In the genomic region with DNA sequence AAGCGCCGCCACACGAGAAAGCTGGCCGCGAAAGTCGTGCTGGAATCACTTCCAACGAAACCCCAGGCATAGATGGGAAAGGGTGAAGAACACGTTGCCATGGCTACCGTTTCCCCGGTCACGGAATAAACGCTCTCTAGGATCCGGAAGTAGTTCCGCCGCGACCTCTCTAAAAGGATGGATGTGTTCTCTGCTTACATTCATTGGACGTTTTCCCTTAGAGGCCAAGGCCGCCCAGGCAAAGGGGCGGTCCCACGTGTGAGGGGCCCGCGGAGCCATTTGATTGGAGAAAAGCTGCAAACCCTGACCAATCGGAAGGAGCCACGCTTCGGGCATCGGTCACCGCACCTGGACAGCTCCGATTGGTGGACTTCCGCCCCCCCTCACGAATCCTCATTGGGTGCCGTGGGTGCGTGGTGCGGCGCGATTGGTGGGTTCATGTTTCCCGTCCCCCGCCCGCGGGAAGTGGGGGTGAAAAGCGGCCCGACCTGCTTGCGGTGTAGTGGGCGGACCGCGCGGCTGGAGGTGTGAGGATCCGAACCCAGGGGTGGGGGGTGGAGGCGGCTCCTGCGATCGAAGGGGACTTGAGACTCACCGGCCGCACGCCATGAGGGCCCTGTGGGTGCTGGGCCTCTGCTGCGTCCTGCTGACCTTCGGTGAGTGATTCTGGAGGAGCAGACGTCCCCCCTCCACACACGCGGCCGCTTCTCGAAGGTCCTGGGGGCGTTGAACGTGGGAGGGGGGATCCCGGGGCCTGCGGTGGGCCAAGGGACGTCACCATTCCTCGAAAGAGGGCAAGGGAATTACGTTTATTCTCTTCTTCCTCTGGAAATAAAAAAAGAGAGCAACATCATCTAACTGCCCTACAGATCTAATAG, we compare ENCODE assay signal across 8 cellular contexts. TPM values are rescaled to one million over a fixed set of nuclear protein-coding genes. Genes with fewer than 3 reads are reported as not detected.
A peak's percentile ranks its signal among the peaks of the same experiment; 100 is the strongest.
DNase-seq lines count a peak whose midpoint lies in the region; ATAC-seq and TF ChIP-seq lines count a peak whose summit lies in the region.

A gene (plus strand): TSS at position 502 of the 878 bp plus-strand sequence. CDS start 106 bp downstream, at position 608.

- H3K27ac ChIP-seq in WERI-Rb-1 (peak within 1 kb of the TSS; percentile 92), mammary epithelial cell (ENCODE audit: insufficient read depth, low read depth, low read length) (peak within 1 kb of the TSS; percentile 95), skeletal muscle tissue (ENCODE audit: low read depth, low read length) (peak within 1 kb of the TSS; percentile 94)

- peak within 1 kb of the TSS; percentile 99 for H3K4me3 ChIP-seq in WERI-Rb-1 (ENCODE audit: low read depth, low read length)
- H3K4me3 ChIP-seq in mammary epithelial cell (replicated peaks in 1 of 3; ENCODE audit: insufficient read depth in 1 of 3, low read depth in 2 of 3, low read length in 3 of 3) = peak within 1 kb of the TSS; percentile 70 to 87 (median 85)
- H3K4me3 ChIP-seq in iPS-18c (ENCODE audit: insufficient read depth, low read depth, low read length) = peak within 1 kb of the TSS; percentile 91
- peak within 1 kb of the TSS; percentile 83 to 88 (median 88) for H3K4me3 ChIP-seq in skeletal muscle tissue (ENCODE audit: low read length in 3 of 3)

- H3K4me1 ChIP-seq in mammary epithelial cell (ENCODE audit: insufficient read depth, low read length) (peaks cover 34% of the 10 kb centered on the region), skeletal muscle tissue (ENCODE audit: control insufficient read depth in 3 of 3, insufficient read depth in 3 of 3, low read length in 3 of 3) (peaks cover 42 to 49% (median 44%) of the 10 kb centered on the region in 3 donors)

- H3K9ac ChIP-seq in mammary epithelial cell (ENCODE audit: insufficient read depth, low read length) (peak within 1 kb of the TSS; percentile 98), skeletal muscle tissue (ENCODE audit: low read depth in 1 of 3, low read length in 3 of 3) (peak within 1 kb of the TSS; percentile 85 to 93 (median 86))

- peaks cover 45% of the 10 kb centered on the region for H3K36me3 ChIP-seq in WERI-Rb-1
- peaks cover 22% of the 10 kb centered on the region for H3K36me3 ChIP-seq in mammary epithelial cell (ENCODE audit: insufficient read depth, low read length)
- H3K36me3 ChIP-seq in skeletal muscle tissue (ENCODE audit: control insufficient read depth in 3 of 3, insufficient read depth in 3 of 3, low read length in 3 of 3) = peaks cover 11 to 22% (median 19%) of the 10 kb centered on the region in 3 donors

- peak; percentile 100 for DNase-seq in ACHN
- DNase-seq in NCI-H2227 (lab: John Stamatoyannopoulos, UW; ENCODE audit: unreplicated experiment) = peak; percentile 100
- DNase-seq in WERI-Rb-1 = peak; percentile 100
- peak; percentile 100 for DNase-seq in mammary epithelial cell

- 0% methylated on average over 13 of the region's 67 CpGs for WGBS in mammary epithelial cell (ENCODE audit: low coverage, missing lambda C conversion rate)

- H3K79me2 ChIP-seq in mammary epithelial cell (ENCODE audit: insufficient read depth, low read length) = peaks cover 48% of the 10 kb centered on the region

- H3K4me2 ChIP-seq in mammary epithelial cell (ENCODE audit: insufficient read depth, low read depth, low read length) = peak within 1 kb of the TSS; percentile 95

- TF ChIP-seq CTCF in WERI-Rb-1 (IDR thresholded peaks at IDR 0.05; ENCODE audit: low read depth, low read length) (no peak), mammary epithelial cell (conservative IDR thresholded peaks at IDR 0.05 in 1 of 2, IDR thresholded peaks at IDR 0.05 in 1 of 2; ENCODE audit: extremely low read depth in 1 of 2, insufficient read depth in 1 of 2, low read depth in 1 of 2, low read length in 2 of 2) (no peak)

- no peaks in the 10 kb centered on the region for H4K20me1 ChIP-seq in mammary epithelial cell (ENCODE audit: insufficient read depth, low read length)

- dilution Hi-C loops in mammary epithelial cell (cut with HindIII; ENCODE audit: low sequenced_read_pairs) = no loop called here

- no peaks in the 10 kb centered on the region for H3K9me3 ChIP-seq in WERI-Rb-1 (ENCODE audit: severe bottlenecking)
- H3K9me3 ChIP-seq in mammary epithelial cell (replicated peaks; ENCODE audit: insufficient read depth, low read length) = no peaks in the 10 kb centered on the region
- H3K9me3 ChIP-seq in iPS-18c (ENCODE audit: control insufficient read depth, insufficient read depth, low read length) = no peaks in the 10 kb centered on the region
- no peaks in the 10 kb centered on the region for H3K9me3 ChIP-seq in skeletal muscle tissue (ENCODE audit: control insufficient read depth in 3 of 3, low read length in 3 of 3)

- H2AFZ ChIP-seq in mammary epithelial cell (ENCODE audit: low read depth, low read length) = peak within 1 kb of the TSS; percentile 92

- intact Hi-C loops in mammary epithelial cell (cut with micrococcal nuclease) = loop anchor here (1.0 to 2.0 kb wide), 4 partner anchors 23 to 127 kb away; a partner anchor contains a TSS

- TSS peak; percentile 49 for BruUV-seq in mammary epithelial cell (replicated peaks; lab: Mats Ljungman, UMichigan)

- H3K27me3 ChIP-seq in WERI-Rb-1 (ENCODE audit: insufficient read depth, low read depth, severe bottlenecking) (no peaks in the 10 kb centered on the region), mammary epithelial cell (ENCODE audit: insufficient read depth, low read length) (no peaks in the 10 kb centered on the region), skeletal muscle tissue (ENCODE audit: control insufficient read depth in 3 of 3, insufficient read depth in 3 of 3, low read length in 3 of 3) (no peaks in the 10 kb centered on the region)

- CTCF ChIA-PET in mammary epithelial cell (lab: Charles Lee; ENCODE audit: low non-redundant PET) = interaction anchor here (0.7 to 0.8 kb wide), 2 partner anchors 22 to 345 kb away, joined by 7 to 8 read pairs; no protein-coding TSS in a partner anchor

- in situ Hi-C loops in ACHN (cut with HindIII; ENCODE audit: low pct_ligation_motif_present, low pct_unique_long_range_greater_than_20kb, low sequenced_read_pairs) = no loop called here
- in situ Hi-C loops in mammary epithelial cell (cut with MboI; ENCODE audit: low sequenced_read_pairs in 2 of 2) = loop anchor here (10.0 to 25.0 kb wide), 3 partner anchors 45 to 1132 kb away; no protein-coding TSS in a partner anchor

- ATAC-seq in GM18873 (IDR thresholded peaks at IDR 0.05; ENCODE audit: low FRiP score, unreplicated experiment) = peak; percentile 65
- peak; percentile 57 for ATAC-seq in HG03139 (IDR thresholded peaks at IDR 0.05; ENCODE audit: unreplicated experiment)

RNA-seq across cellular contexts. Expression of the gene that starts here (rescaled TPM):
- total RNA-seq in mammary epithelial cell = 100 to 1,000 TPM; 357 to 921 TPM
- 425 TPM for polyA plus RNA-seq in mammary epithelial cell
- 179 TPM for polyA minus RNA-seq in mammary epithelial cell
- 216 TPM for total RNA-seq in skeletal muscle tissue

Comparison
In these comparisons a context has a peak if more than half of its experiments do, and no peak if none do; other contexts are left out.
1. Peak in every context shown above with its lines: DNase-seq, ATAC-seq, H3K4me3 ChIP-seq and H3K27ac ChIP-seq.